Comparison of ENCODE assay signal across 8 cellular contexts in genomic region chr1:236467327-236467641, GRCh38.
"Had no signal": no experiment of that assay in that cellular context is flagged by ENCODE, and none has a peak within 500 bp of the region (broad histone marks: within the 10 kb centered on the region; RNA-seq: fewer than 3 reads in every experiment).

No MANE protein-coding gene starts in this region.

- H3K9me3 Mint-ChIP-seq: GM23338, H9, IgD-negative memory B cell had no signal

- DNase-seq: H9, HCEC 1CT, HFFc6, KBM-7 had no signal

- H3K27ac ChIP-seq: HL-60 had no signal

- H3K27ac Mint-ChIP-seq: GM23338, H9, HFFc6, IgD-negative memory B cell had no signal

- H3K4me3 Mint-ChIP-seq: GM23338, H9, HFFc6, IgD-negative memory B cell had no signal

- ATAC-seq: GM23338, HepG2 had no signal

- H3K4me3 ChIP-seq: GM23338 had no signal
